ENCODE assay signal across 17 cellular contexts in genomic region chr5:60229786-60230185, GRCh38.
DNase-seq lines count a peak whose midpoint lies in the region; ATAC-seq and TF ChIP-seq lines count a peak whose summit lies in the region.
"Had no signal": no experiment of that assay in that cellular context is flagged by ENCODE, and none has a peak within 500 bp of the region (broad histone marks: within the 10 kb centered on the region; RNA-seq: fewer than 3 reads in every experiment).

No MANE protein-coding gene starts in this region.

- H3K27me3 ChIP-seq in psoas muscle (ENCODE audit: insufficient read depth in 3 of 3, low read length in 2 of 3) (no peaks in the 10 kb centered on the region), esophagus muscularis mucosa (no peaks in the 10 kb centered on the region)
- H3K27me3 ChIP-seq: BLaER1 had no signal

- no peak overlapping the region for H3K27ac ChIP-seq in psoas muscle
- H3K27ac ChIP-seq in esophagus muscularis mucosa (replicated peaks in 1 of 4): no peak overlapping the region
- H3K27ac ChIP-seq: BLaER1, C4-2B, GM23248 had no signal

- no peak overlapping the region for H3K4me3 Mint-ChIP-seq in activated naive CD4-positive, alpha-beta T cell treated with anti-CD3 and anti-CD28 coated beads for 36 hours
- H3K4me3 Mint-ChIP-seq: B cell; CD4-positive, CD25-positive, alpha-beta regulatory T cell; CD8-positive, alpha-beta T cell had no signal

- TF ChIP-seq POLR2A in esophagus muscularis mucosa (IDR thresholded peaks at IDR 0.05; ENCODE audit: low read depth): no peak

- H3K9me3 ChIP-seq in psoas muscle: no peaks in the 10 kb centered on the region
- peaks cover 0 to 5% (median 0%) of the 10 kb centered on the region in 4 donors for H3K9me3 ChIP-seq in esophagus muscularis mucosa
- H3K9me3 ChIP-seq: BLaER1, Caco-2 had no signal

- no peak for TF ChIP-seq EP300 in esophagus muscularis mucosa (IDR thresholded peaks at IDR 0.05)

- CTCF ChIA-PET in activated naive CD4-positive, alpha-beta T cell treated with anti-CD3 and anti-CD28 coated beads for 36 hours (lab: Charles Lee): no interaction called here

- ATAC-seq in psoas muscle: no peak
- ATAC-seq: CD8-positive, alpha-beta T cell had no signal

- no peaks in the 10 kb centered on the region for H3K36me3 Mint-ChIP-seq in activated naive CD4-positive, alpha-beta T cell treated with anti-CD3 and anti-CD28 coated beads for 36 hours (ENCODE audit: low read depth)
- H3K36me3 Mint-ChIP-seq: CD4-positive, CD25-positive, alpha-beta regulatory T cell; CD8-positive, alpha-beta T cell had no signal

- H3K4me1 Mint-ChIP-seq in activated naive CD4-positive, alpha-beta T cell treated with anti-CD3 and anti-CD28 coated beads for 36 hours (ENCODE audit: low read depth): no peaks in the 10 kb centered on the region
- H3K4me1 Mint-ChIP-seq: B cell; CD4-positive, CD25-positive, alpha-beta regulatory T cell had no signal

- H3K27ac Mint-ChIP-seq in activated naive CD4-positive, alpha-beta T cell treated with anti-CD3 and anti-CD28 coated beads for 36 hours: no peak overlapping the region
- H3K27ac Mint-ChIP-seq: B cell; CD4-positive, CD25-positive, alpha-beta regulatory T cell; CD8-positive, alpha-beta T cell had no signal

- H3K9me3 Mint-ChIP-seq in activated naive CD4-positive, alpha-beta T cell treated with anti-CD3 and anti-CD28 coated beads for 36 hours: peaks cover 4% of the 10 kb centered on the region
- H3K9me3 Mint-ChIP-seq: CD8-positive, alpha-beta T cell had no signal

- intact Hi-C loops in psoas muscle (cut with DNase I): no loop called here
- intact Hi-C loops in esophagus muscularis mucosa (cut with DNase I): no loop called here
- intact Hi-C loops in activated naive CD4-positive, alpha-beta T cell treated with anti-CD3 and anti-CD28 coated beads for 36 hours (cut with micrococcal nuclease): no loop called here

- H3K4me3 ChIP-seq in psoas muscle (no peak overlapping the region), esophagus muscularis mucosa (no peak overlapping the region)
- H3K4me3 ChIP-seq: BLaER1, GM23248 had no signal

- no peaks in the 10 kb centered on the region for H3K27me3 Mint-ChIP-seq in activated naive CD4-positive, alpha-beta T cell treated with anti-CD3 and anti-CD28 coated beads for 36 hours (ENCODE audit: low read depth)
- H3K27me3 Mint-ChIP-seq: B cell; CD4-positive, CD25-positive, alpha-beta regulatory T cell had no signal

- H3K36me3 ChIP-seq in psoas muscle (ENCODE audit: insufficient read depth in 1 of 2, low read depth in 1 of 2): no peaks in the 10 kb centered on the region
- no peaks in the 10 kb centered on the region for H3K36me3 ChIP-seq in esophagus muscularis mucosa
- H3K36me3 ChIP-seq: BLaER1 had no signal

- TF ChIP-seq CTCF in psoas muscle (IDR thresholded peaks at IDR 0.05) (no peak), esophagus muscularis mucosa (IDR thresholded peaks at IDR 0.05) (no peak)

- DNase-seq in RPMI8226 (peak; percentile 23), foreskin melanocyte (peak; percentile 33), renal cortical epithelial cell (ENCODE audit: low read depth) (peak; percentile 4), psoas muscle (no peak), esophagus muscularis mucosa (ENCODE audit: extremely low spot score) (no peak)
- no peak for DNase-seq in activated naive CD4-positive, alpha-beta T cell treated with anti-CD3 and anti-CD28 coated beads for 36 hours
- DNase-seq: Caco-2; CD4-positive, CD25-positive, alpha-beta regulatory T cell; CD8-positive, alpha-beta T cell; DMS153; DND-41; GM23248; H7; HCEC 1CT had no signal

- no peaks in the 10 kb centered on the region for H3K4me1 ChIP-seq in psoas muscle
- no peaks in the 10 kb centered on the region for H3K4me1 ChIP-seq in esophagus muscularis mucosa
- H3K4me1 ChIP-seq: Caco-2 had no signal

Comparison
In these comparisons a context has a peak if more than half of its experiments do, and no peak if none do; other contexts are left out.
1. DNase-seq: peak in RPMI8226 (single experiment), foreskin melanocyte (single experiment) and renal cortical epithelial cell (single experiment); none in psoas muscle (0 of 2), esophagus muscularis mucosa (single experiment) and activated naive CD4-positive, alpha-beta T cell treated with anti-CD3 and anti-CD28 coated beads for 36 hours (single experiment).